22 cellular contexts compared by ENCODE assay signal in genomic region chr2:219462349-219462748, GRCh38. TPM values are rescaled to one million over a fixed set of nuclear protein-coding genes. Genes with fewer than 3 reads are reported as not detected.
DNase-seq lines count a peak whose midpoint lies in the region; ATAC-seq and TF ChIP-seq lines count a peak whose summit lies in the region.
"Had no signal": no experiment of that assay in that cellular context is flagged by ENCODE, and none has a peak within 500 bp of the region (broad histone marks: within the 10 kb centered on the region; RNA-seq: fewer than 3 reads in every experiment).

No MANE protein-coding gene starts in this region.

- no peak overlapping the region for H2BK120ac ChIP-seq in H9 (ENCODE audit: low read depth, low read length, poor library complexity, severe bottlenecking)

- no peak overlapping the region for H3K4me3 ChIP-seq in BLaER1
- H3K4me3 ChIP-seq in ascending aorta: peak overlapping the region in 1 of 2 donors; percentile 42
- peak overlapping the region in 1 of 2 donors; percentile 44 for H3K4me3 ChIP-seq in muscle layer of colon (ENCODE audit: low read depth in 1 of 2, low read length in 2 of 2)
- no peak overlapping the region for H3K4me3 ChIP-seq in stomach

- no peak for TF ChIP-seq EP300 in stomach (IDR thresholded peaks at IDR 0.05)

- H2BK5ac ChIP-seq in H9 (ENCODE audit: insufficient read length, low read length): no peak overlapping the region

- peak overlapping the region; percentile 95 for H3K4me2 ChIP-seq in BLaER1
- H3K4me2 ChIP-seq in H9 (ENCODE audit: insufficient read depth, insufficient read length, low read length): no peak overlapping the region
- H3K4me2 ChIP-seq: KMS-11 had no signal

- H4K20me1 ChIP-seq in BLaER1: no peaks in the 10 kb centered on the region
- H4K20me1 ChIP-seq in H9 (ENCODE audit: control insufficient read depth, insufficient read depth, insufficient read length): no peaks in the 10 kb centered on the region

- H3K36me3 ChIP-seq in BLaER1: peaks cover 24% of the 10 kb centered on the region; the same call in 1 of the 2 replicates
- peaks cover 52 to 65% of the 10 kb centered on the region in 2 donors for H3K36me3 ChIP-seq in ascending aorta
- H3K36me3 ChIP-seq in muscle layer of colon (ENCODE audit: insufficient read depth, low read length): peaks cover 35% of the 10 kb centered on the region
- peaks cover 0 to 40% (median 12%) of the 10 kb centered on the region in 4 donors for H3K36me3 ChIP-seq in stomach

- H3K27me3 ChIP-seq in BLaER1 (no peaks in the 10 kb centered on the region), ascending aorta (no peaks in the 10 kb centered on the region), muscle layer of colon (ENCODE audit: control insufficient read depth in 1 of 2, insufficient read depth in 2 of 2, low read length in 2 of 2) (no peaks in the 10 kb centered on the region), stomach (peaks cover 0 to 25% (median 21%) of the 10 kb centered on the region in 3 donors), H9 (ENCODE audit: insufficient read depth, low read length) (no peaks in the 10 kb centered on the region)

- H4K8ac ChIP-seq in H9 (replicated peaks; ENCODE audit: insufficient read length, low read depth, low read length): no peak overlapping the region

- no peak overlapping the region for H3K14ac ChIP-seq in H9 (ENCODE audit: insufficient read depth, low read length)

- no peak overlapping the region for H3K4ac ChIP-seq in H9 (ENCODE audit: low read depth, low read length)

- no peak overlapping the region for H3K56ac ChIP-seq in H9 (ENCODE audit: insufficient read length, low read depth, low read length)

- H3K4me1 ChIP-seq in BLaER1: peaks cover 86% of the 10 kb centered on the region
- H3K4me1 ChIP-seq in ascending aorta: peaks cover 35 to 61% of the 10 kb centered on the region in 2 donors
- H3K4me1 ChIP-seq in muscle layer of colon (ENCODE audit: insufficient read depth, low read length): peaks cover 87% of the 10 kb centered on the region
- peaks cover 12 to 74% (median 33%) of the 10 kb centered on the region in 4 donors for H3K4me1 ChIP-seq in stomach
- H3K4me1 ChIP-seq in H9 (ENCODE audit: insufficient read depth, low read length): no peaks in the 10 kb centered on the region; the same call in 1 of the 2 replicates

- no peak overlapping the region for H2BK20ac ChIP-seq in H9 (ENCODE audit: low read depth, low read length, poor library complexity, severe bottlenecking)

- H3K27ac ChIP-seq in BLaER1 (peak overlapping the region; percentile 88), ascending aorta (peak overlapping the region; percentile 91 to 94), muscle layer of colon (ENCODE audit: low read depth, low read length) (peak overlapping the region; percentile 98), stomach (peak overlapping the region in 3 of 5 donors; percentile 84 to 95 (median 90)), H9 (ENCODE audit: insufficient read length, low read depth, low read length) (no peak overlapping the region)
- H3K27ac ChIP-seq: C4-2B, KMS-11 had no signal

- no peak overlapping the region for H2BK12ac ChIP-seq in H9 (ENCODE audit: insufficient read length, low read depth, low read length)

- peak overlapping the region in 1 of 3 experiments; percentile 59; a peak in 2 of 7 replicates for H3K27ac Mint-ChIP-seq in H9

- H3K9ac ChIP-seq in BLaER1 (no peak overlapping the region), muscle layer of colon (ENCODE audit: low read length) (peak overlapping the region; percentile 59), H9 (ENCODE audit: extremely low read depth, insufficient read length, low read length) (no peak overlapping the region)
- H3K9ac ChIP-seq: KMS-11 had no signal

- H3K79me2 ChIP-seq in H9 (ENCODE audit: insufficient read depth, low read length): no peaks in the 10 kb centered on the region

- H3K27me3 Mint-ChIP-seq in H9 (ENCODE audit: low read depth): peaks cover 4% of the 10 kb centered on the region

- TF ChIP-seq CTCF in ascending aorta (IDR thresholded peaks at IDR 0.05) (no peak), stomach (IDR thresholded peaks at IDR 0.05) (no peak), H9 (conservative IDR thresholded peaks at IDR 0.05) (no peak)

- H4K5ac ChIP-seq in H9 (ENCODE audit: insufficient read length, low read depth, low read length): no peak overlapping the region

- no peaks in the 10 kb centered on the region; a peak in 1 of 5 replicates for H3K9me3 Mint-ChIP-seq in H9

- H2BK15ac ChIP-seq in H9 (ENCODE audit: low read depth, low read length): no peak overlapping the region

- intact Hi-C loops in ascending aorta (cut with DNase I) (no loop called here), stomach (cut with DNase I; ENCODE audit: low total_unique reads) (no loop called here)

- peaks cover 37 to 41% of the 10 kb centered on the region in 2 experiments for H3K4me1 Mint-ChIP-seq in H9

- no peak for TF ChIP-seq POLR2A in stomach (IDR thresholded peaks at IDR 0.05)

- 83 to 96% (median 85%) methylated on average over 9 of the region's 9 CpGs for WGBS in stomach, 5 donors
- WGBS in H9 (ENCODE audit: extremely low coverage, insufficient read length, low lambda C conversion rate): no CpG with 5 or more reads among the region's 9 CpGs

- H2AFZ ChIP-seq in H9 (ENCODE audit: low read length): no peak overlapping the region

- no peaks in the 10 kb centered on the region for H3K23me2 ChIP-seq in H9 (ENCODE audit: insufficient read length, low read depth, low read length, poor library complexity, severe bottlenecking)

- H4K91ac ChIP-seq in H9 (ENCODE audit: insufficient read length, low read depth, low read length): no peak overlapping the region

- H3K9me3 ChIP-seq in BLaER1 (no peaks in the 10 kb centered on the region), ascending aorta (no peaks in the 10 kb centered on the region), muscle layer of colon (ENCODE audit: low read length) (no peaks in the 10 kb centered on the region), stomach (no peaks in the 10 kb centered on the region), H9 (ENCODE audit: control insufficient read depth, low read depth, low read length) (no peaks in the 10 kb centered on the region)

- DNase-seq in ascending aorta (ENCODE audit: low spot score in 2 of 2) (no peak), stomach (no peak), iPS-NIHi7 (ENCODE audit: extremely low spot score) (no peak), H9 (no peak)
- DNase-seq in activated effector memory CD4-positive, alpha-beta T cell treated with anti-CD3 and anti-CD28 coated beads, Interleukin-2, amount 50 U/mL, for 16 hours: no peak
- DNase-seq: DMS79 treated with DMSO at 0.1 percent for 48 hours, H7, MV-4-11, NCI-H1417, NCI-H187, NCI-H2107, NCI-H510A, NCI-H774, SHP77 had no signal

- H3K36me3 Mint-ChIP-seq in H9 (ENCODE audit: insufficient read depth in 1 of 3, low read depth in 3 of 3): peaks cover 4 to 20% (median 9%) of the 10 kb centered on the region in 3 experiments

- H3T11ph ChIP-seq in H9 (ENCODE audit: low read length): no peak overlapping the region

- no peaks in the 10 kb centered on the region for H3K79me1 ChIP-seq in H9 (ENCODE audit: insufficient read depth, low read depth, low read length, poor library complexity, severe bottlenecking)

- no peak overlapping the region for H2AK5ac ChIP-seq in H9 (ENCODE audit: insufficient read length, low read length)

- ATAC-seq in GM21447 (IDR thresholded peaks at IDR 0.05; ENCODE audit: unreplicated experiment): no peak

- peak overlapping the region in 1 of 2 experiments; percentile 38; a peak in 1 of 5 replicates for H3K4me3 Mint-ChIP-seq in H9

- no peak overlapping the region for H3K18ac ChIP-seq in H9 (ENCODE audit: insufficient read length, low read depth, low read length)

- H3K23ac ChIP-seq in H9 (ENCODE audit: insufficient read length, low read depth, low read length): no peak overlapping the region

RNA-seq across cellular contexts. Expression of gene SPEG, which starts 27.7 kb away (rescaled TPM):
- 390 TPM for total RNA-seq in ascending aorta
- 100 to 1,000 TPM in 1 of 5 donors, 10 to 100 TPM in 3, 1 to 10 TPM in 1; 7.4 to 106 (median 30.4) TPM for total RNA-seq in stomach
- polyA plus RNA-seq in stomach: 10 to 100 TPM in 1 of 3 donors, 1 to 10 TPM in 2; 9.8 to 65.1 (median 9.9) TPM
- total RNA-seq in H9 (2021): 23.7 and 25.2 TPM in 2 replicates

RNA-seq across cellular contexts. Expression of gene GMPPA, which starts 36.3 kb away (rescaled TPM):
- total RNA-seq in ascending aorta (11.4 TPM), stomach (100 to 1,000 TPM in 1 of 5 donors, 10 to 100 TPM in 4; 16.5 to 185 (median 24.2) TPM), H9 (2021) (32.0 and 34.5 TPM in 2 replicates)
- polyA plus RNA-seq in stomach: 10 to 100 TPM; 29.9 to 84.8 (median 58.2) TPM

RNA-seq across cellular contexts. Expression of gene DES, which starts 44.2 kb away (rescaled TPM):
- total RNA-seq in ascending aorta: 182 TPM
- 1,000 to 10,000 TPM; 1,078 to 5,539 (median 2,913) TPM for total RNA-seq in stomach
- polyA plus RNA-seq in stomach: 100 to 1,000 TPM; 122 to 803 (median 204) TPM
- 3.0 and 4.6 TPM in 2 replicates for total RNA-seq in H9 (2021)
- total RNA-seq: A673, HT-29, OCI-LY7 had no signal

RNA-seq across cellular contexts. Expression of gene ASIC4, which starts 51.9 kb away (rescaled TPM):
- total RNA-seq in ascending aorta (not detected), stomach (10 to 100 TPM in 1 of 5 donors, 1 to 10 TPM in 1, not detected in 3; 2.0 to 11.0 TPM), H9 (2021) (0.37 and 0.42 TPM in 2 replicates)
- polyA plus RNA-seq in stomach: not detected

Comparison
In these comparisons a context has a peak if more than half of its experiments do, and no peak if none do; other contexts are left out.
1. RNA of gene DES, which starts 44.2 kb away (total RNA-seq): 1,078 to 5,539 TPM in stomach and 182 TPM in ascending aorta (single experiment); 3.0 to 4.6 TPM in H9; every median in the first group is over 10 times any median in the second.